1 cellular context compared by ENCODE assay signal in genomic region chr2:43078781-43079755, GRCh38.
TF ChIP-seq lines count a peak whose summit lies in the region.

No MANE protein-coding gene starts in this region.

TF ChIP-seq in H1, 55 proteins besides CTCF, POLR2A, EP300 and RAD21 (continued from another document):
- TF ChIP-seq TBP (IDR thresholded peaks at IDR 0.05; ENCODE audit: low read depth, low read length), result no peak
- no peak for TF ChIP-seq RFX5 (IDR thresholded peaks at IDR 0.05; ENCODE audit: borderline replicate concordance, low read depth, low read length)
